In genomic region chr20:10962937-10963336, GRCh38 we compare ENCODE assay signal across 24 cellular contexts.
"Had no signal": no experiment of that assay in that cellular context is flagged by ENCODE, and none has a peak within 500 bp of the region (broad histone marks: within the 10 kb centered on the region; RNA-seq: fewer than 3 reads in every experiment).

No MANE protein-coding gene starts in this region.

- H3K4me3 ChIP-seq: ascending aorta, SJCRH30, SK-N-MC had no signal

- H3K4me1 Mint-ChIP-seq: activated CD4-positive, alpha-beta T cell treated with anti-CD3 and anti-CD28 coated beads, Interleukin-2, amount 10 ng/mL, durations not matched to agents 24 days and 14 days; activated naive CD4-positive, alpha-beta T cell treated with anti-CD3 and anti-CD28 coated beads, Interleukin-2, amount 50 U/mL, for 24 hours; activated naive CD8-positive, alpha-beta T cell treated with anti-CD3 and anti-CD28 coated beads, Interleukin-2, amount 10 ng/mL, durations not matched to agents 7 days and 5 days; activated T-helper 17 cell treated with anti-CD3 and anti-CD28 coated beads, Interleukin-2, amount 50 U/mL, for 72 hours had no signal

- H3K27me3 Mint-ChIP-seq: activated CD4-positive, alpha-beta T cell treated with anti-CD3 and anti-CD28 coated beads, Interleukin-2, amount 10 ng/mL, durations not matched to agents 24 days and 14 days; activated CD8-positive, alpha-beta T cell treated with anti-CD3 and anti-CD28 coated beads for 36 hours; activated naive CD8-positive, alpha-beta T cell treated with anti-CD3 and anti-CD28 coated beads, Interleukin-2, amount 10 ng/mL, durations not matched to agents 7 days and 5 days; activated T-helper 17 cell treated with anti-CD3 and anti-CD28 coated beads, Interleukin-2, amount 50 U/mL, for 72 hours had no signal

- H3K9me3 ChIP-seq: ascending aorta, SJCRH30 had no signal

- H3K36me3 ChIP-seq: ascending aorta, SJCRH30 had no signal

- H3K36me3 Mint-ChIP-seq: activated naive CD4-positive, alpha-beta T cell treated with anti-CD3 and anti-CD28 coated beads, Interleukin-2, amount 50 U/mL, for 24 hours; activated naive CD8-positive, alpha-beta T cell treated with anti-CD3 and anti-CD28 coated beads, Interleukin-2, amount 10 ng/mL, durations not matched to agents 7 days and 5 days had no signal

- H3K27ac Mint-ChIP-seq: activated CD4-positive, alpha-beta T cell treated with anti-CD3 and anti-CD28 coated beads, Interleukin-2, amount 10 ng/mL, durations not matched to agents 24 days and 14 days; activated CD8-positive, alpha-beta T cell treated with anti-CD3 and anti-CD28 coated beads for 36 hours; activated naive CD4-positive, alpha-beta T cell treated with anti-CD3 and anti-CD28 coated beads, Interleukin-2, amount 50 U/mL, for 24 hours; activated naive CD8-positive, alpha-beta T cell treated with anti-CD3 and anti-CD28 coated beads, Interleukin-2, amount 10 ng/mL, durations not matched to agents 7 days and 5 days; activated T-cell treated with anti-CD3 and anti-CD28 coated beads, Interleukin-2, amount 50 U/mL, for 72 hours; activated T-helper 17 cell treated with anti-CD3 and anti-CD28 coated beads, Interleukin-2, amount 50 U/mL, for 72 hours had no signal

- H3K9me3 Mint-ChIP-seq: activated CD8-positive, alpha-beta T cell treated with anti-CD3 and anti-CD28 coated beads for 36 hours; activated naive CD4-positive, alpha-beta T cell treated with anti-CD3 and anti-CD28 coated beads, Interleukin-2, amount 50 U/mL, for 24 hours had no signal

- H3K4me3 Mint-ChIP-seq: activated CD4-positive, alpha-beta T cell treated with anti-CD3 and anti-CD28 coated beads, Interleukin-2, amount 10 ng/mL, durations not matched to agents 24 days and 14 days; activated CD8-positive, alpha-beta T cell treated with anti-CD3 and anti-CD28 coated beads for 36 hours; activated naive CD4-positive, alpha-beta T cell treated with anti-CD3 and anti-CD28 coated beads, Interleukin-2, amount 50 U/mL, for 24 hours; activated naive CD8-positive, alpha-beta T cell treated with anti-CD3 and anti-CD28 coated beads, Interleukin-2, amount 10 ng/mL, durations not matched to agents 7 days and 5 days; activated T-cell treated with anti-CD3 and anti-CD28 coated beads, Interleukin-2, amount 50 U/mL, for 72 hours; activated T-helper 17 cell treated with anti-CD3 and anti-CD28 coated beads, Interleukin-2, amount 50 U/mL, for 72 hours had no signal

- ATAC-seq: activated CD8-positive, alpha-beta T cell treated with anti-CD3 and anti-CD28 coated beads for 36 hours; activated T-cell treated with anti-CD3 and anti-CD28 coated beads, Interleukin-2, amount 50 U/mL, for 72 hours; activated T-helper 17 cell treated with anti-CD3 and anti-CD28 coated beads, Interleukin-2, amount 50 U/mL, for 72 hours; Panc1 had no signal

- H3K4me1 ChIP-seq: ascending aorta, SJCRH30 had no signal

- H3K27me3 ChIP-seq: ascending aorta, SJCRH30 had no signal

- DNase-seq: activated CD4-positive, alpha-beta T cell treated with anti-CD3 and anti-CD28 coated beads, Interleukin-2, amount 10 ng/mL, durations not matched to agents 24 days and 14 days; activated CD4-positive, alpha-beta T cell treated with anti-CD3 and anti-CD28 coated beads, Interleukin-2, amount 50 U/mL, for 4 hours; activated CD8-positive, alpha-beta T cell treated with anti-CD3 and anti-CD28 coated beads for 36 hours; activated effector memory CD4-positive, alpha-beta T cell treated with anti-CD3 and anti-CD28 coated beads, Interleukin-2, amount 50 U/mL, for 16 hours; activated naive CD4-positive, alpha-beta T cell; activated naive CD8-positive, alpha-beta T cell treated with anti-CD3 and anti-CD28 coated beads, Interleukin-2, amount 10 ng/mL, durations not matched to agents 7 days and 5 days; activated T-cell treated with anti-CD3 and anti-CD28 coated beads, Interleukin-2, amount 50 U/mL, for 1 hour; activated T-cell treated with anti-CD3 and anti-CD28 coated beads, Interleukin-2, amount 50 U/mL, for 72 hours; amygdala; NCI-H1105; NCI-H1436; NCI-H1694; NCI-H1930; NCI-H2081 treated with DMSO at 0.1 percent for 48 hours; NCI-H345; NCI-H524 treated with DMSO at 0.1 percent for 48 hours; SHP77; SJCRH30; T1000 had no signal

- H3K27ac ChIP-seq: ascending aorta, SJCRH30, SK-N-MC had no signal
